8 cellular contexts compared by ENCODE assay signal in the genomic region with DNA sequence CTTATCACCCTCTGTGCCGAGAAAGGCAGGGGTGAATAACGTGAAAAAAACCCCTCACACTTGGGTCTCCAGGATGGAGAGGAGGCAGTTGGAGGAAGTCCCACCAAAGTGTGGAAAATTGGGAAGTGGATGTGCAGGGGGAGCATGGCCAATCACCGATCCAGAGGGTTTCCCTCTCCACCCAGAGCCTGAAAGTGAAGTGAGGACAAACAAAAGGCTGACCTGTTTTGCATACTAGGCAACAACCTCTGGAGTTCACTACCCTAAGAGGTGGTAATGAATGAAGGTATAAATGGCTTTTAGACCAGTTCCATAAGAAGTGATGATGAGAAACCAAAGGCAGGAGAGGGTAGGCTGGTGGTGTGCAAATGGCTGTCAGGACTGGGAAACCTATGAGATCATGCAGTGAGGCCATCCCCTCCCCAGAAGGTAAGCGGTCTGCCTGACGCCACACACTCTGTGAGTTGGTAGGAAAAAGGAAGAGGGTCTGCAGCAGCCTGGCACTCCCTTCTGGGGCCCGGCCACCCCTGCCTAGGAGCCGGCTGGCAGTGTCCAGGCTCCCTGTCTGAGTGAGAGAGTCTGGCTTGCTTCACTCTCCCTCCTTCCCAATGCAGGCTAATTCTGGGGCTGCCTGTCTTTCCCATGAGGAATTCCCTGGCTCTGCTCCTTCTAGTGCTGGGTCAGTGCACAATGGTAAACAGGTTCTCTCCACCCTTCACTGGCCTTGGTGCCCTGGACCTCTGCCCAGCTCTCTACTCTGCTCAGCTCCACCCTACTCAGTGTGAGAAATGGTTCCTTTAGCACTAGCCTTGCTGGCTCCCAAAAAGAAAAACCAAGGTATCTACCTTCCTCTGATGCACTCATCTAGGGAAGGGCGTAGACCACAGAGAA. TPM values are rescaled to one million over a fixed set of nuclear protein-coding genes. Genes with fewer than 3 reads are reported as not detected.
DNase-seq lines count a peak whose midpoint lies in the region; ATAC-seq and TF ChIP-seq lines count a peak whose summit lies in the region.

No MANE protein-coding gene starts in this region.

- POLR2A ChIA-PET in naive thymus-derived CD4-positive, alpha-beta T cell (lab: Charles Lee): interaction anchor here (0.5 to 48.9 kb wide), 5 partner anchors 9 to 344 kb away, joined by 3 to 1265 read pairs (median 18); a partner anchor contains a TSS

- no peaks in the 10 kb centered on the region for H4K20me1 ChIP-seq in MM.1S (ENCODE audit: insufficient read depth, low read length)

- CTCF ChIA-PET in naive thymus-derived CD4-positive, alpha-beta T cell (lab: Charles Lee): interaction anchor here (0.8 to 12.2 kb wide), 5 partner anchors 12 to 658 kb away, joined by 3 to 74 read pairs (median 3); a partner anchor contains a TSS

- peaks cover 0 to 46% (median 14%) of the 10 kb centered on the region in 5 donors for H3K36me3 Mint-ChIP-seq in naive thymus-derived CD4-positive, alpha-beta T cell

- no peaks in the 10 kb centered on the region for H3K27me3 Mint-ChIP-seq in naive thymus-derived CD4-positive, alpha-beta T cell

- peak overlapping the region; percentile 40 to 87 (median 80) for H3K4me3 Mint-ChIP-seq in naive thymus-derived CD4-positive, alpha-beta T cell

- DNase-seq in AG08396 (ENCODE audit: low spot score): peak; percentile 69
- no peak for DNase-seq in MM.1S
- no peak for DNase-seq in epithelial cell of prostate (ENCODE audit: low read depth, low spot score)
- DNase-seq in naive thymus-derived CD4-positive, alpha-beta T cell: no peak
- no peak for DNase-seq in activated gamma-delta T cell (lab: John Stamatoyannopoulos, UW)
- DNase-seq in NCI-H1048 (lab: John Stamatoyannopoulos, UW): no peak
- no peak for DNase-seq in OCI-M2 (lab: John Stamatoyannopoulos, UW; ENCODE audit: unreplicated experiment)

- H3K9me2 ChIP-seq in MM.1S (replicated peaks; ENCODE audit: insufficient read depth, low read length): no peaks in the 10 kb centered on the region

- no peak overlapping the region for H3K4me3 ChIP-seq in MM.1S (ENCODE audit: low read length)
- no peak overlapping the region for H3K4me3 ChIP-seq in naive thymus-derived CD4-positive, alpha-beta T cell (ENCODE audit: low read length)

- H3K27ac Mint-ChIP-seq in naive thymus-derived CD4-positive, alpha-beta T cell: peak overlapping the region; percentile 88 to 99 (median 97)

- peaks cover 21% of the 10 kb centered on the region for H3F3A ChIP-seq in MM.1S (ENCODE audit: insufficient read depth, low read length)

- peaks cover 88 to 100% (median 92%) of the 10 kb centered on the region in 7 donors for H3K4me1 Mint-ChIP-seq in naive thymus-derived CD4-positive, alpha-beta T cell

- no peaks in the 10 kb centered on the region for H3K36me3 ChIP-seq in MM.1S (replicated peaks; ENCODE audit: insufficient read depth, low read length)
- no peaks in the 10 kb centered on the region for H3K36me3 ChIP-seq in naive thymus-derived CD4-positive, alpha-beta T cell (ENCODE audit: control insufficient read depth in 2 of 3, insufficient read depth in 3 of 3, low read length in 3 of 3)

- no peak for TF ChIP-seq CTCF in MM.1S (IDR thresholded peaks at IDR 0.05; ENCODE audit: low read length)

- intact Hi-C loops in naive thymus-derived CD4-positive, alpha-beta T cell (cut with micrococcal nuclease): no loop called here

- H3K27me3 ChIP-seq in MM.1S (replicated peaks; ENCODE audit: insufficient read depth, low read length): no peaks in the 10 kb centered on the region
- no peaks in the 10 kb centered on the region for H3K27me3 ChIP-seq in naive thymus-derived CD4-positive, alpha-beta T cell (ENCODE audit: control insufficient read depth in 2 of 2, insufficient read depth in 2 of 2, low read length in 2 of 2)

- H3K4me2 ChIP-seq in MM.1S (ENCODE audit: low read depth, low read length): peak overlapping the region; percentile 33

- H3K9ac ChIP-seq in MM.1S (ENCODE audit: low read length): no peak overlapping the region

- peak overlapping the region; percentile 68; the same call in 1 of the 2 replicates for H3K27ac ChIP-seq in MM.1S (ENCODE audit: low read length)
- peak overlapping the region; percentile 65 for H3K27ac ChIP-seq in epithelial cell of prostate
- peak overlapping the region; percentile 75 for H3K27ac ChIP-seq in naive thymus-derived CD4-positive, alpha-beta T cell (ENCODE audit: low read depth, low read length)

- no peak overlapping the region for H2AFZ ChIP-seq in MM.1S (ENCODE audit: low read length)

- peaks cover 72% of the 10 kb centered on the region for H3K79me2 ChIP-seq in MM.1S (ENCODE audit: low read length)

- no peak for ATAC-seq in naive thymus-derived CD4-positive, alpha-beta T cell
- no peak for ATAC-seq in HG03280 (IDR thresholded peaks at IDR 0.05; ENCODE audit: unreplicated experiment)

- peaks cover 50% of the 10 kb centered on the region for H3K4me1 ChIP-seq in MM.1S (ENCODE audit: low read length)
- H3K4me1 ChIP-seq in naive thymus-derived CD4-positive, alpha-beta T cell (ENCODE audit: control insufficient read depth in 2 of 2, insufficient read depth in 2 of 2, low read length in 2 of 2): peaks cover 94 to 99% of the 10 kb centered on the region in 2 donors

- H3K9me3 Mint-ChIP-seq in naive thymus-derived CD4-positive, alpha-beta T cell: peaks cover 0 to 3% (median 0%) of the 10 kb centered on the region in 11 donors

- H3K9me3 ChIP-seq in MM.1S (replicated peaks; ENCODE audit: insufficient read depth, low read length): no peaks in the 10 kb centered on the region
- no peaks in the 10 kb centered on the region for H3K9me3 ChIP-seq in naive thymus-derived CD4-positive, alpha-beta T cell (ENCODE audit: control insufficient read depth in 2 of 3, low read length in 3 of 3)

RNA-seq across cellular contexts. Expression of a gene that starts 15.6 kb away (rescaled TPM):
- 10 to 100 TPM; 47.2 to 73.8 (median 70.9) TPM for total RNA-seq in naive thymus-derived CD4-positive, alpha-beta T cell
- 10 to 100 TPM; 62.6 to 84.7 TPM for polyA plus RNA-seq in naive thymus-derived CD4-positive, alpha-beta T cell

RNA-seq across cellular contexts. Expression of a gene that starts 21.8 kb away (rescaled TPM):
- total RNA-seq in naive thymus-derived CD4-positive, alpha-beta T cell: 10 to 100 TPM; 12.4 to 21.3 (median 17.9) TPM
- 10 to 100 TPM; 19.0 to 43.0 TPM for polyA plus RNA-seq in naive thymus-derived CD4-positive, alpha-beta T cell

RNA-seq across cellular contexts. Expression of a gene that starts 44.5 kb away (rescaled TPM):
- total RNA-seq in naive thymus-derived CD4-positive, alpha-beta T cell: 100 to 1,000 TPM in 1 of 5 experiments, 10 to 100 TPM in 2, 1 to 10 TPM in 1, under 1 TPM in 1; 0.49 to 158 (median 46.0) TPM
- 1 to 10 TPM; 2.0 to 6.3 TPM for polyA plus RNA-seq in naive thymus-derived CD4-positive, alpha-beta T cell

RNA-seq across cellular contexts. Expression of a gene that starts 45.6 kb away (rescaled TPM):
- 100 to 1,000 TPM; 267 to 341 (median 284) TPM for total RNA-seq in naive thymus-derived CD4-positive, alpha-beta T cell
- 100 to 1,000 TPM in 1 of 2 donors, 10 to 100 TPM in 1; 83.2 to 115 TPM for polyA plus RNA-seq in naive thymus-derived CD4-positive, alpha-beta T cell

RNA-seq across cellular contexts. Expression of a gene that starts 45.7 kb away (rescaled TPM):
- total RNA-seq in naive thymus-derived CD4-positive, alpha-beta T cell: 1 to 10 TPM; 1.8 to 6.9 (median 3.2) TPM
- 1 to 10 TPM; 1.4 to 2.1 TPM for polyA plus RNA-seq in naive thymus-derived CD4-positive, alpha-beta T cell
